In the genomic region with DNA sequence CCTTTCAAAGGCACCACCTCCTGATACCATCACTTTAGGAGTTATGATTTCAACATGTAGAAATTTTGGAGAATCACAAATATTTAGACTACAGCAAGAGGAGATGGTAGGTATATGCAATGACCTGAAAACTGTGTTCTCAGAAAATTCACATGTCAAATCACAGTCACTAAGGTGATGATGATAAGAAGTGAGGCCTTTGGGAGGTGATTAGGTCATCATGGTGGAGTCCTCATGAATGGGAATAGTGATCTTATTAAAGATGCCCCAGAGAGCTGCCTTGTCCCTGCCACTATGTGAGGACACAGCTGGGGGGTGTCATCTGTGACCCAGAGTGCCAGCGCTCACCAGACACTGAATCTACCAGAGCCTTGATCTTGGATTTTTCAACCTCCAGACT, we compare ENCODE assay signal across 11 cellular contexts.
"Had no signal": no experiment of that assay in that cellular context is flagged by ENCODE, and none has a peak within 500 bp of the region (broad histone marks: within the 10 kb centered on the region; RNA-seq: fewer than 3 reads in every experiment).

No MANE protein-coding gene starts in this region.

- H3K9ac ChIP-seq: GM23248 had no signal

- H3K36me3 ChIP-seq: HAP-1 had no signal

- H3K9me3 ChIP-seq: HAP-1 had no signal

- DNase-seq: GM23248, GOT3, H7, H9, HCEC 1CT, HFFc6 had no signal

- H3K27ac ChIP-seq: GM23248 had no signal

- H3K4me3 ChIP-seq: GM23248, GM23338, HAP-1 had no signal

- H3K4me1 ChIP-seq: HAP-1 had no signal

- ATAC-seq: GM23338, HCT116 had no signal

- H2AFZ ChIP-seq: GM23248, GM23338 had no signal

- FAIRE-seq: H1, H54 had no signal

- H3K4me2 ChIP-seq: GM23338 had no signal
